ENCODE assay signal across 8 cellular contexts in genomic region chr12:68807576-68808387, GRCh38. TPM values are rescaled to one million over a fixed set of nuclear protein-coding genes. Genes with fewer than 3 reads are reported as not detected.
DNase-seq lines count a peak whose midpoint lies in the region; ATAC-seq and TF ChIP-seq lines count a peak whose summit lies in the region.

Gene MDM2, plus strand, starts transcription at chr12:68808177. Its CDS starts 301 bp downstream, at chr12:68808478.

- H3K4me1 ChIP-seq in HCT116 (ENCODE audit: control insufficient read depth in 1 of 2, insufficient read depth in 2 of 2, low read length in 2 of 2) = peaks cover 6 to 31% of the 10 kb centered on the region in 2 experiments; a peak in 3 of 4 replicates
- H3K4me1 ChIP-seq in MM.1S (ENCODE audit: low read length) = peaks cover 13% of the 10 kb centered on the region
- peaks cover 7% of the 10 kb centered on the region for H3K4me1 ChIP-seq in stomach smooth muscle (ENCODE audit: control insufficient read depth, insufficient read depth, low read length)

- H3K36me3 ChIP-seq in HCT116 (ENCODE audit: control insufficient read depth in 1 of 2, insufficient read depth in 2 of 2, low read length in 2 of 2) = peaks cover 0 to 8% of the 10 kb centered on the region in 2 experiments; a peak in 2 of 4 replicates
- peaks cover 6% of the 10 kb centered on the region; the same call in 1 of the 2 replicates for H3K36me3 ChIP-seq in MM.1S (replicated peaks; ENCODE audit: insufficient read depth, low read length)
- H3K36me3 ChIP-seq in stomach smooth muscle (ENCODE audit: control insufficient read depth in 2 of 2, insufficient read depth in 2 of 2, low read length in 2 of 2) = peaks cover 0 to 2% of the 10 kb centered on the region in 2 donors

- H4K20me1 ChIP-seq in HCT116 (ENCODE audit: insufficient read depth) (no peaks in the 10 kb centered on the region; the same call in 1 of the 2 replicates), MM.1S (ENCODE audit: insufficient read depth, low read length) (peaks cover 8% of the 10 kb centered on the region)

- H3K27me3 ChIP-seq in HCT116 (ENCODE audit: insufficient read depth, low read length) (no peaks in the 10 kb centered on the region), MM.1S (replicated peaks; ENCODE audit: insufficient read depth, low read length) (no peaks in the 10 kb centered on the region), stomach smooth muscle (ENCODE audit: control insufficient read depth in 1 of 2, insufficient read depth in 2 of 2, low read length in 2 of 2) (no peaks in the 10 kb centered on the region)

- RAD21 ChIA-PET in HCT116 (lab: Charles Lee; ENCODE audit: low non-redundant PET in 1 of 2, low total read pairs in 2 of 2, uncharacterized antibody in 2 of 2, unreplicated experiment in 2 of 2) = interaction anchor here in 1 of 2 experiments (1.4 kb wide), 1 partner anchor 62 kb away, joined by 5 read pairs; the partner anchor contains the start of gene SLC35E3

- peak; percentile 42 for DNase-seq in GM04503 (ENCODE audit: low read depth)
- DNase-seq in HCT116 (ENCODE audit: low read depth, low spot score) = peak; percentile 77
- DNase-seq in MM.1S = peak; percentile 98
- DNase-seq in SHP77 treated with DMSO at 0.1 percent for 48 hours (lab: John Stamatoyannopoulos, UW) = peak; percentile 81
- DNase-seq in activated effector memory CD4-positive, alpha-beta T cell treated with anti-CD3 and anti-CD28 coated beads, Interleukin-2, amount 50 U/mL, for 16 hours = peak; percentile 98
- peak; percentile 89 for DNase-seq in fibroblast of the conjunctiva (ENCODE audit: low read depth)
- DNase-seq in neural crest cell (ENCODE audit: low read depth, low spot score) = peak; percentile 89

- H3K27ac Mint-ChIP-seq in neural crest cell (ENCODE audit: unreplicated experiment) = peak within 1 kb of the TSS; percentile 99

- peak within 1 kb of the TSS; percentile 84 for H3K4me2 ChIP-seq in HCT116 (ENCODE audit: low read length)
- peak within 1 kb of the TSS; percentile 86 for H3K4me2 ChIP-seq in MM.1S (ENCODE audit: low read depth, low read length)

- peaks cover 8% of the 10 kb centered on the region for H3K36me3 Mint-ChIP-seq in neural crest cell (ENCODE audit: low read depth)

- CTCF ChIA-PET in HCT116 (lab: Charles Lee) = interaction anchor here (1.1 to 2.4 kb wide), 7 partner anchors 10 to 474 kb away, joined by 3 to 12 read pairs (median 4); partner anchors contain the start of gene SLC35E3

- H3K4me3 ChIP-seq in HCT116 (replicated peaks in 1 of 2; ENCODE audit: low read depth in 1 of 2, low read length in 2 of 2) = peak within 1 kb of the TSS; percentile 95 to 96
- H3K4me3 ChIP-seq in MM.1S (ENCODE audit: low read length) = peak within 1 kb of the TSS; percentile 91
- H3K4me3 ChIP-seq in stomach smooth muscle (ENCODE audit: low read length in 2 of 2) = peak within 1 kb of the TSS; percentile 75 to 96

- H2AFZ ChIP-seq in HCT116 (ENCODE audit: low read depth, low read length, poor library complexity, severe bottlenecking) (peak within 1 kb of the TSS; percentile 86), MM.1S (ENCODE audit: low read length) (peak within 1 kb of the TSS; percentile 23; the same call in 1 of the 2 replicates)

- TSS peak; percentile 82 for BruUV-seq in HCT116 (replicated peaks; lab: Mats Ljungman, UMichigan)

- intact Hi-C loops in HCT116 (cut with micrococcal nuclease) = loop anchor here (1.0 to 5.0 kb wide), 2 partner anchors 61 to 475 kb away; partner anchors contain the start of genes MDM1 and SLC35E3

- no peaks in the 10 kb centered on the region for H3K9me3 Mint-ChIP-seq in neural crest cell

- H3K9ac ChIP-seq in HCT116 (ENCODE audit: low read length) (peak within 1 kb of the TSS; percentile 100), MM.1S (ENCODE audit: low read length) (peak within 1 kb of the TSS; percentile 100), stomach smooth muscle (ENCODE audit: low read length in 2 of 2) (peak within 1 kb of the TSS; percentile 97 to 99)

- peak within 1 kb of the TSS; percentile 99 for H3K4me3 Mint-ChIP-seq in neural crest cell

- POLR2A ChIA-PET in HCT116 (lab: Charles Lee) = interaction anchor here (1.6 to 1.8 kb wide), 3 partner anchors 12 to 22 kb away, joined by 4 to 7 read pairs (median 4); no protein-coding TSS in a partner anchor

- peak; percentile 87 for ATAC-seq in HCT116

- H3K4me1 Mint-ChIP-seq in neural crest cell = peaks cover 20% of the 10 kb centered on the region

- peaks cover 48% of the 10 kb centered on the region for H3K79me2 ChIP-seq in HCT116 (ENCODE audit: insufficient read depth, low read length)
- peaks cover 39% of the 10 kb centered on the region for H3K79me2 ChIP-seq in MM.1S (ENCODE audit: low read length)

- TF ChIP-seq CTCF in HCT116 (IDR thresholded peaks at IDR 0.05 in 2 of 3, conservative IDR thresholded peaks at IDR 0.05 in 1 of 3; ENCODE audit: borderline replicate concordance in 1 of 3, insufficient read depth in 1 of 3, low read depth in 2 of 3, low read length in 2 of 3) (peak in 2 of 3 experiments; percentile 67 to 84; a peak in 4 of 6 replicates), MM.1S (IDR thresholded peaks at IDR 0.05; ENCODE audit: low read length) (peak; percentile 66), neural crest cell (conservative IDR thresholded peaks at IDR 0.05) (peak; percentile 67)

- no peaks in the 10 kb centered on the region for H3K9me2 ChIP-seq in HCT116 (ENCODE audit: insufficient read depth)
- H3K9me2 ChIP-seq in MM.1S (replicated peaks; ENCODE audit: insufficient read depth, low read length) = no peaks in the 10 kb centered on the region

- peak; percentile 30; the same call in 1 of the 2 replicates for TF ChIP-seq RAD21 in HCT116 (IDR thresholded peaks at IDR 0.05; ENCODE audit: low read depth)

- H3F3A ChIP-seq in MM.1S (ENCODE audit: insufficient read depth, low read length) = peaks cover 57% of the 10 kb centered on the region

- peak; percentile 72 for TF ChIP-seq POLR2A in HCT116 (IDR thresholded peaks at IDR 0.05; ENCODE audit: borderline replicate concordance, extremely low read depth, insufficient read depth, insufficient read length)

- H3K9me3 ChIP-seq in HCT116 (ENCODE audit: control insufficient read depth in 1 of 2, insufficient read depth in 1 of 2, low read depth in 1 of 2, low read length in 2 of 2) = no peaks in the 10 kb centered on the region
- H3K9me3 ChIP-seq in MM.1S (replicated peaks; ENCODE audit: insufficient read depth, low read length) = no peaks in the 10 kb centered on the region
- H3K9me3 ChIP-seq in stomach smooth muscle (ENCODE audit: control insufficient read depth in 2 of 2, low read length in 2 of 2) = no peaks in the 10 kb centered on the region

- H3K27ac ChIP-seq in HCT116 (ENCODE audit: low read depth, low read length) (peak within 1 kb of the TSS; percentile 99), MM.1S (ENCODE audit: low read length) (peak within 1 kb of the TSS; percentile 99), stomach smooth muscle (ENCODE audit: low read length) (peak within 1 kb of the TSS; percentile 96)

- H3K27me3 Mint-ChIP-seq in neural crest cell (ENCODE audit: low read depth) = no peaks in the 10 kb centered on the region

TF ChIP-seq in HCT116, 20 proteins besides CTCF, POLR2A, EP300 and RAD21 (continues in another document):
- TF ChIP-seq ATF3 (IDR thresholded peaks at IDR 0.05) = no peak
- TF ChIP-seq ELF1 (IDR thresholded peaks at IDR 0.05; ENCODE audit: borderline replicate concordance, low read depth) = peak; percentile 55; the same call in 1 of the 2 replicates
- no peak for TF ChIP-seq ZNF274 (IDR thresholded peaks at IDR 0.05; ENCODE audit: low read depth, low read length)
- TF ChIP-seq SRF (IDR thresholded peaks at IDR 0.05; ENCODE audit: low read depth) = no peak
- TF ChIP-seq YY1 (IDR thresholded peaks at IDR 0.05; ENCODE audit: extremely low read depth, insufficient replicate concordance, low read depth, low read length) = peak; percentile 53
- TF ChIP-seq REST (IDR thresholded peaks at IDR 0.05; ENCODE audit: low read depth) = no peak
- peak; percentile 18 for TF ChIP-seq CBX3 (IDR thresholded peaks at IDR 0.05; ENCODE audit: low read depth)
- TF ChIP-seq EZH2 (IDR thresholded peaks at IDR 0.05) = no peak
- TF ChIP-seq SIN3A (IDR thresholded peaks at IDR 0.05; ENCODE audit: low read depth) = peak; percentile 89
- TF ChIP-seq POLR2AphosphoS5 (IDR thresholded peaks at IDR 0.05; ENCODE audit: low read depth, low read length) = peak; percentile 91
- peak; percentile 76 for TF ChIP-seq TCF7L2 (IDR thresholded peaks at IDR 0.05; ENCODE audit: borderline replicate concordance, extremely low read depth, insufficient read depth, insufficient read length)
- no peak for TF ChIP-seq EZH2phosphoT487 (IDR thresholded peaks at IDR 0.05; ENCODE audit: borderline replicate concordance)
- peak; percentile 25 for TF ChIP-seq FOSL1 (IDR thresholded peaks at IDR 0.05; ENCODE audit: low read depth)
- peak; percentile 94 for TF ChIP-seq ZFX (IDR thresholded peaks at IDR 0.05)

RNA-seq across cellular contexts. Expression of gene MDM2, which starts in this region (rescaled TPM):
- total RNA-seq in HCT116 (2021; ENCODE audit: unreplicated experiment) (170 TPM), neural crest cell (123 TPM in 2 replicates)
- polyA plus RNA-seq in HCT116 (2012) = 33.0 and 35.6 TPM in 2 replicates

Comparison
In these comparisons a context has a peak if more than half of its experiments do, and no peak if none do; other contexts are left out.
1. Peak in every context shown above with its lines: DNase-seq, ATAC-seq, H3K4me3 ChIP-seq and H3K27ac ChIP-seq.
2. DNase-seq: peak in every context shown above with its lines; median percentile 98 in MM.1S; 98 in activated effector memory CD4-positive, alpha-beta T cell treated with anti-CD3 and anti-CD28 coated beads, Interleukin-2, amount 50 U/mL, for 16 hours; 89 in fibroblast of the conjunctiva; 89 in neural crest cell; 81 in SHP77 treated with DMSO at 0.1 percent for 48 hours; 77 in HCT116; 42 in GM04503.